8 cellular contexts compared by ENCODE assay signal in genomic region chr15:31338318-31338878, GRCh38. TPM values are rescaled to one million over a fixed set of nuclear protein-coding genes. Genes with fewer than 3 reads are reported as not detected.
DNase-seq lines count a peak whose midpoint lies in the region; ATAC-seq and TF ChIP-seq lines count a peak whose summit lies in the region.

No MANE protein-coding gene starts in this region.

- peak overlapping the region; percentile 98 for H3K27ac ChIP-seq in ACC112 (ENCODE audit: low read depth, low read length)
- H3K27ac ChIP-seq in brain microvascular endothelial cell, result peak overlapping the region; percentile 36

- H3K27ac Mint-ChIP-seq in naive thymus-derived CD8-positive, alpha-beta T cell, result peak overlapping the region; percentile 85 to 100 (median 98)

- peak overlapping the region; percentile 46 to 98 (median 72) for H3K4me3 Mint-ChIP-seq in naive thymus-derived CD8-positive, alpha-beta T cell

- DNase-seq in brain microvascular endothelial cell (no peak), DMS53 treated with DMSO at 0.1 percent for 48 hours (lab: John Stamatoyannopoulos, UW; ENCODE audit: unreplicated experiment) (no peak), D341Med (ENCODE audit: low spot score) (no peak), mucosa of gallbladder (ENCODE audit: low spot score) (no peak)
- DNase-seq in naive thymus-derived CD8-positive, alpha-beta T cell, result no peak

- H3K4me3 ChIP-seq in ACC112 (ENCODE audit: low read depth, low read length) (peak overlapping the region; percentile 31), brain microvascular endothelial cell (ENCODE audit: low read depth, low read length) (no peak overlapping the region)

- H3K4me1 Mint-ChIP-seq in naive thymus-derived CD8-positive, alpha-beta T cell, result peaks cover 51 to 100% (median 98%) of the 10 kb centered on the region in 4 donors

- peaks cover 0 to 29% (median 0%) of the 10 kb centered on the region in 3 donors for H3K36me3 Mint-ChIP-seq in naive thymus-derived CD8-positive, alpha-beta T cell

- no peaks in the 10 kb centered on the region for H3K9me3 Mint-ChIP-seq in naive thymus-derived CD8-positive, alpha-beta T cell

- peak; percentile 48 for ATAC-seq in GM19351 (IDR thresholded peaks at IDR 0.05; ENCODE audit: unreplicated experiment)
- ATAC-seq in HG03565 (IDR thresholded peaks at IDR 0.05; ENCODE audit: unreplicated experiment), result peak; percentile 31
- no peak for ATAC-seq in naive thymus-derived CD8-positive, alpha-beta T cell

- H3K36me3 ChIP-seq in ACC112 (ENCODE audit: insufficient read depth, low read length) (no peaks in the 10 kb centered on the region), brain microvascular endothelial cell (replicated peaks) (no peaks in the 10 kb centered on the region)

- H3K4me1 ChIP-seq in ACC112 (ENCODE audit: control insufficient read depth, insufficient read depth, low read length, unreplicated experiment), result peaks cover 29% of the 10 kb centered on the region

- H3K27me3 ChIP-seq in ACC112 (ENCODE audit: insufficient read depth, low read length) (no peaks in the 10 kb centered on the region), brain microvascular endothelial cell (replicated peaks) (no peaks in the 10 kb centered on the region)

- POLR2A ChIA-PET in naive thymus-derived CD8-positive, alpha-beta T cell (lab: Charles Lee), result interaction anchor here (0.6 to 36.8 kb wide), 10 partner anchors 9 to 99 kb away, joined by 3 to 915 read pairs (median 4); partner anchors contain the start of gene KLF13

- peaks cover 82% of the 10 kb centered on the region for H3K79me2 ChIP-seq in ACC112 (ENCODE audit: control insufficient read depth, insufficient read depth, low read length, unreplicated experiment)

- H2AFZ ChIP-seq in ACC112 (ENCODE audit: low read length, unreplicated experiment), result no peak overlapping the region

- no peak for TF ChIP-seq CTCF in brain microvascular endothelial cell (IDR thresholded peaks at IDR 0.05; ENCODE audit: low read depth, low read length, missing control alignments)

- in situ Hi-C loops in brain microvascular endothelial cell (cut with HindIII; ENCODE audit: low pct_ligation_motif_present, low sequenced_read_pairs), result no loop called here

- no peaks in the 10 kb centered on the region for H3K27me3 Mint-ChIP-seq in naive thymus-derived CD8-positive, alpha-beta T cell

RNA-seq across cellular contexts. Expression of gene KLF13, which starts 11.8 kb away (rescaled TPM):
- total RNA-seq in naive thymus-derived CD8-positive, alpha-beta T cell, result 100 to 1,000 TPM; 240 to 244 TPM
- polyA plus RNA-seq in naive thymus-derived CD8-positive, alpha-beta T cell, result 100 to 1,000 TPM in 1 of 3 donors, 10 to 100 TPM in 2; 70.1 to 102 (median 93.7) TPM
- 86.0 TPM for total RNA-seq in mucosa of gallbladder

Comparison
In these comparisons a context has a peak if more than half of its experiments do, and no peak if none do; other contexts are left out.
1. ATAC-seq: peak in GM19351 (single experiment) and HG03565 (single experiment); none in naive thymus-derived CD8-positive, alpha-beta T cell (0 of 2).